In genomic region chr2:70029814-70030409, GRCh38 we compare ENCODE assay signal across 1 cellular context.
A peak's percentile ranks its signal among the peaks of the same experiment; 100 is the strongest.
TF ChIP-seq lines count a peak whose summit lies in the region.

No MANE protein-coding gene starts in this region.

TF ChIP-seq in K562, 482 proteins besides CTCF, POLR2A, EP300 and RAD21 (continued from another document and continues in another):
- TF ChIP-seq ZNF395 (CRISPR knock-in tag; IDR thresholded peaks at IDR 0.05) = peak; percentile 67
- TF ChIP-seq GTF2F1 (IDR thresholded peaks at IDR 0.05; ENCODE audit: low read depth, low read length) = peak; percentile 44; the same call in 1 of the 2 replicates
- no peak for TF ChIP-seq BRD4 (IDR thresholded peaks at IDR 0.05)
- TF ChIP-seq SMARCA4 (IDR thresholded peaks at IDR 0.05) = peak; percentile 66; the same call in 1 of the 2 replicates
- TF ChIP-seq HMBOX1 (IDR thresholded peaks at IDR 0.05) = peak; percentile 100
- peak; percentile 83; the same call in 1 of the 2 replicates for TF ChIP-seq ZNF766 (CRISPR knock-in tag; conservative IDR thresholded peaks at IDR 0.05)
- peak; percentile 51; the same call in 1 of the 2 replicates for TF ChIP-seq FOXJ2 (tag; IDR thresholded peaks at IDR 0.05)
- TF ChIP-seq MAFF (IDR thresholded peaks at IDR 0.05; ENCODE audit: low read length) = peak; percentile 11; the same call in 1 of the 2 replicates
- no peak for TF ChIP-seq MBD1 (CRISPR knock-in tag; IDR thresholded peaks at IDR 0.05)
- 0 out of 2 replicates have a peak, but pooled peaks have one; percentile 25 for TF ChIP-seq SOX6 (IDR thresholded peaks at IDR 0.05)
- TF ChIP-seq DPF2 (IDR thresholded peaks at IDR 0.05) = peak; percentile 79
- no peak for TF ChIP-seq ZNF764 (CRISPR knock-in tag; IDR thresholded peaks at IDR 0.05; ENCODE audit: low read depth)
- peak; percentile 66 for TF ChIP-seq MEF2D (tag; conservative IDR thresholded peaks at IDR 0.05; ENCODE audit: low read depth)
- TF ChIP-seq EGR1 (conservative IDR thresholded peaks at IDR 0.05) = no peak
- peak; percentile 66 for TF ChIP-seq EP400 (IDR thresholded peaks at IDR 0.05)
- TF ChIP-seq CBX3 (IDR thresholded peaks at IDR 0.05; ENCODE audit: borderline replicate concordance in 1 of 2, low read length in 2 of 2) = peak in 1 of 2 experiments; percentile 71; a peak in 1 of 3 replicates
- TF ChIP-seq PKNOX1 (IDR thresholded peaks at IDR 0.05) = peak; percentile 44
- no peak for TF ChIP-seq CEBPG (CRISPR knock-in tag; IDR thresholded peaks at IDR 0.05)
- peak; percentile 27 to 39; a peak in 2 of 4 replicates for TF ChIP-seq CEBPG (tag; conservative IDR thresholded peaks at IDR 0.05 in 1 of 2, IDR thresholded peaks at IDR 0.05 in 1 of 2)
- TF ChIP-seq CREM (IDR thresholded peaks at IDR 0.05; ENCODE audit: low read depth) = peak; percentile 49; the same call in 1 of the 2 replicates
- 0 out of 2 replicates have a peak, but pooled peaks have one; percentile 25 for TF ChIP-seq TAF7 (tag; IDR thresholded peaks at IDR 0.05)
- peak; percentile 45; the same call in 1 of the 2 replicates for TF ChIP-seq RNF2 (IDR thresholded peaks at IDR 0.05)
- peak; percentile 36 for TF ChIP-seq FOSL1 (tag; conservative IDR thresholded peaks at IDR 0.05)
- no peak for TF ChIP-seq NR1H2 (CRISPR knock-in tag; IDR thresholded peaks at IDR 0.05)
- TF ChIP-seq BACH1 (tag; IDR thresholded peaks at IDR 0.05) = peak; percentile 55
- no peak for TF ChIP-seq HNRNPH1 (optimal IDR thresholded peaks at IDR 0.05; ENCODE audit: low read depth, low read length)
- TF ChIP-seq THAP12 (CRISPR knock-in tag; IDR thresholded peaks at IDR 0.05) = 0 out of 2 replicates have a peak, but pooled peaks have one; percentile 16
- peak; percentile 38; the same call in 1 of the 2 replicates for TF ChIP-seq ATF3 (IDR thresholded peaks at IDR 0.05)
- TF ChIP-seq ATF3 (CRISPR knock-in tag; conservative IDR thresholded peaks at IDR 0.05) = no peak
- TF ChIP-seq L3MBTL2 (IDR thresholded peaks at IDR 0.05) = peak; percentile 68
- peak; percentile 64 for TF ChIP-seq TAF9B (IDR thresholded peaks at IDR 0.05; ENCODE audit: partially characterized antibody)
- no peak for TF ChIP-seq TGIF2 (CRISPR knock-in tag; IDR thresholded peaks at IDR 0.05)
- TF ChIP-seq RAD51 (IDR thresholded peaks at IDR 0.05; ENCODE audit: borderline replicate concordance, low read depth) = peak; percentile 93
- TF ChIP-seq C11orf30 (IDR thresholded peaks at IDR 0.05; ENCODE audit: low read depth) = peak; percentile 84
- TF ChIP-seq MEIS2 (IDR thresholded peaks at IDR 0.05; ENCODE audit: partially characterized antibody) = peak; percentile 52
- TF ChIP-seq PHTF2 (CRISPR knock-in tag; IDR thresholded peaks at IDR 0.05) = 0 out of 2 replicates have a peak, but pooled peaks have one; percentile 6
- TF ChIP-seq ZNF174 (CRISPR knock-in tag; IDR thresholded peaks at IDR 0.05) = no peak
- TF ChIP-seq NFRKB (IDR thresholded peaks at IDR 0.05; ENCODE audit: low read depth) = peak; percentile 74
- peak; percentile 61 for TF ChIP-seq MYC (IDR thresholded peaks at IDR 0.05; ENCODE audit: low read depth, low read length)
- no peak for TF ChIP-seq MYC (CRISPR knock-in tag; IDR thresholded peaks at IDR 0.05; ENCODE audit: borderline replicate concordance, low read depth)
- peak; percentile 90 for TF ChIP-seq TFAP4 (CRISPR knock-in tag; IDR thresholded peaks at IDR 0.05; ENCODE audit: borderline replicate concordance)
- no peak for TF ChIP-seq ZNF445 (CRISPR knock-in tag; IDR thresholded peaks at IDR 0.05; ENCODE audit: low read depth)
- TF ChIP-seq ZNF609 (CRISPR knock-in tag; IDR thresholded peaks at IDR 0.05; ENCODE audit: borderline replicate concordance) = 0 out of 2 replicates have a peak, but pooled peaks have one; percentile 33
- no peak for TF ChIP-seq ID3 (CRISPR knock-in tag; IDR thresholded peaks at IDR 0.05)
- no peak for TF ChIP-seq ID3 (tag; IDR thresholded peaks at IDR 0.05)
- no peak for TF ChIP-seq ATF6 (CRISPR knock-in tag; IDR thresholded peaks at IDR 0.05)
- TF ChIP-seq LEF1 (IDR thresholded peaks at IDR 0.05) = peak; percentile 95
- TF ChIP-seq ZNF280B (CRISPR knock-in tag; IDR thresholded peaks at IDR 0.05) = no peak
